In genomic region chr12:56078427-56078826, GRCh38 we compare ENCODE assay signal across 8 cellular contexts. TPM values are rescaled to one million over a fixed set of nuclear protein-coding genes. Genes with fewer than 3 reads are reported as not detected.
A peak's percentile ranks its signal among the peaks of the same experiment; 100 is the strongest.
DNase-seq lines count a peak whose midpoint lies in the region; ATAC-seq lines count a peak whose summit lies in the region.
"Had no signal": no experiment of that assay in that cellular context is flagged by ENCODE, and none has a peak within 500 bp of the region (broad histone marks: within the 10 kb centered on the region; RNA-seq: fewer than 3 reads in every experiment).

No MANE protein-coding gene starts in this region.

- in situ Hi-C loops in ACHN (cut with HindIII; ENCODE audit: low pct_ligation_motif_present, low pct_unique_long_range_greater_than_20kb, low sequenced_read_pairs): no loop called here

- H3K27me3 Mint-ChIP-seq in activated CD8-positive, alpha-beta T cell treated with anti-CD3 and anti-CD28 coated beads, Interleukin-2, amount 10 ng/mL, durations not matched to agents 7 days and 5 days (ENCODE audit: low read depth): peaks cover 18% of the 10 kb centered on the region

- DNase-seq in activated CD8-positive, alpha-beta T cell treated with anti-CD3 and anti-CD28 coated beads, Interleukin-2, amount 10 ng/mL, durations not matched to agents 7 days and 5 days: no peak
- DNase-seq in stimulated activated effector memory CD8-positive, alpha-beta T cell treated with anti-CD3 and anti-CD28 coated beads, Interleukin-12 subunit alpha, Interleukin-12 subunit beta, amount 100 ng/mL, for 72 hours (ENCODE audit: low spot score in 2 of 2): no peak
- DNase-seq in pons (ENCODE audit: low spot score): no peak
- DNase-seq in ACHN: no peak

- H3K4me3 Mint-ChIP-seq in activated CD8-positive, alpha-beta T cell treated with anti-CD3 and anti-CD28 coated beads, Interleukin-2, amount 10 ng/mL, durations not matched to agents 7 days and 5 days: peak overlapping the region; percentile 79
- H3K4me3 Mint-ChIP-seq in stimulated activated effector memory CD8-positive, alpha-beta T cell treated with anti-CD3 and anti-CD28 coated beads, Interleukin-12 subunit alpha, Interleukin-12 subunit beta, amount 100 ng/mL, for 72 hours: peak overlapping the region; percentile 79

- CTCF ChIA-PET in activated CD8-positive, alpha-beta T cell treated with anti-CD3 and anti-CD28 coated beads, Interleukin-2, amount 10 ng/mL, durations not matched to agents 7 days and 5 days (lab: Charles Lee): interaction anchor here (1.4 to 5.8 kb wide), 3 partner anchors 12 to 32 kb away, joined by 3 to 45 read pairs (median 11); partner anchors contain the start of gene PA2G4

- no peaks in the 10 kb centered on the region for H3K36me3 Mint-ChIP-seq in activated CD8-positive, alpha-beta T cell treated with anti-CD3 and anti-CD28 coated beads, Interleukin-2, amount 10 ng/mL, durations not matched to agents 7 days and 5 days (ENCODE audit: low read depth)
- H3K36me3 Mint-ChIP-seq in stimulated activated effector memory CD8-positive, alpha-beta T cell treated with anti-CD3 and anti-CD28 coated beads, Interleukin-12 subunit alpha, Interleukin-12 subunit beta, amount 100 ng/mL, for 72 hours: no peaks in the 10 kb centered on the region

- H3K9me3 ChIP-seq in HUES48 (ENCODE audit: control insufficient read depth, insufficient read depth, low read length): no peaks in the 10 kb centered on the region
- H3K9me3 ChIP-seq in iPS-20b (ENCODE audit: insufficient read depth, low read depth, low read length): no peaks in the 10 kb centered on the region

- H3K27ac Mint-ChIP-seq in activated CD8-positive, alpha-beta T cell treated with anti-CD3 and anti-CD28 coated beads, Interleukin-2, amount 10 ng/mL, durations not matched to agents 7 days and 5 days: no peak overlapping the region
- no peak overlapping the region for H3K27ac Mint-ChIP-seq in stimulated activated effector memory CD8-positive, alpha-beta T cell treated with anti-CD3 and anti-CD28 coated beads, Interleukin-12 subunit alpha, Interleukin-12 subunit beta, amount 100 ng/mL, for 72 hours

- H3K4me1 Mint-ChIP-seq in activated CD8-positive, alpha-beta T cell treated with anti-CD3 and anti-CD28 coated beads, Interleukin-2, amount 10 ng/mL, durations not matched to agents 7 days and 5 days (ENCODE audit: low read depth): peaks cover 21% of the 10 kb centered on the region
- H3K4me1 Mint-ChIP-seq in stimulated activated effector memory CD8-positive, alpha-beta T cell treated with anti-CD3 and anti-CD28 coated beads, Interleukin-12 subunit alpha, Interleukin-12 subunit beta, amount 100 ng/mL, for 72 hours: peaks cover 7% of the 10 kb centered on the region

- H3K27me3 ChIP-seq in HUES48 (ENCODE audit: control insufficient read depth, insufficient read depth, low read length) (no peaks in the 10 kb centered on the region), iPS-20b (ENCODE audit: insufficient read depth, low read length) (peaks cover 6% of the 10 kb centered on the region; the same call in 1 of the 2 replicates)

- H3K36me3 ChIP-seq in HUES48 (ENCODE audit: control insufficient read depth, insufficient read depth, low read length): peaks cover 2% of the 10 kb centered on the region; the same call in 1 of the 2 replicates
- H3K36me3 ChIP-seq in iPS-20b (ENCODE audit: insufficient read depth, low read depth, low read length): peaks cover 6% of the 10 kb centered on the region; the same call in 1 of the 2 replicates

- H3K27ac ChIP-seq in HUES48 (ENCODE audit: low read depth, low read length) (peak overlapping the region; percentile 94), iPS-20b (ENCODE audit: low read length) (no peak overlapping the region)

- peak overlapping the region; percentile 74 for H3K4me3 ChIP-seq in HUES48 (ENCODE audit: low read depth, low read length)
- peak overlapping the region; percentile 74; the same call in 1 of the 2 replicates for H3K4me3 ChIP-seq in iPS-20b (ENCODE audit: low read length)

- no peak for ATAC-seq in activated CD8-positive, alpha-beta T cell treated with anti-CD3 and anti-CD28 coated beads, Interleukin-2, amount 10 ng/mL, durations not matched to agents 7 days and 5 days
- ATAC-seq in stimulated activated effector memory CD8-positive, alpha-beta T cell treated with anti-CD3 and anti-CD28 coated beads, Interleukin-12 subunit alpha, Interleukin-12 subunit beta, amount 100 ng/mL, for 72 hours: no peak
- no peak for ATAC-seq in HG02973 (IDR thresholded peaks at IDR 0.05; ENCODE audit: unreplicated experiment)

- POLR2A ChIA-PET in activated CD8-positive, alpha-beta T cell treated with anti-CD3 and anti-CD28 coated beads, Interleukin-2, amount 10 ng/mL, durations not matched to agents 7 days and 5 days (lab: Charles Lee): no interaction called here

- H3K9ac ChIP-seq in HUES48 (ENCODE audit: low read depth, low read length) (peak overlapping the region; percentile 8; the same call in 1 of the 2 replicates), iPS-20b (ENCODE audit: low read depth, low read length) (peak overlapping the region; percentile 85; the same call in 1 of the 2 replicates)

- H3K4me1 ChIP-seq in HUES48 (ENCODE audit: control insufficient read depth, insufficient read depth, low read length) (peaks cover 18% of the 10 kb centered on the region), iPS-20b (ENCODE audit: insufficient read depth, low read length) (peaks cover 21% of the 10 kb centered on the region)

- no peaks in the 10 kb centered on the region for H3K9me3 Mint-ChIP-seq in activated CD8-positive, alpha-beta T cell treated with anti-CD3 and anti-CD28 coated beads, Interleukin-2, amount 10 ng/mL, durations not matched to agents 7 days and 5 days (ENCODE audit: insufficient read depth)
- H3K9me3 Mint-ChIP-seq in stimulated activated effector memory CD8-positive, alpha-beta T cell treated with anti-CD3 and anti-CD28 coated beads, Interleukin-12 subunit alpha, Interleukin-12 subunit beta, amount 100 ng/mL, for 72 hours: no peaks in the 10 kb centered on the region

RNA-seq across cellular contexts. Expression of gene ERBB3, which starts 1.5 kb away (rescaled TPM):
- 1 to 10 TPM; 5.4 to 5.9 TPM for total RNA-seq in activated CD8-positive, alpha-beta T cell treated with anti-CD3 and anti-CD28 coated beads, Interleukin-2, amount 10 ng/mL, durations not matched to agents 7 days and 5 days
- total RNA-seq: glomerular endothelial cell had no signal

RNA-seq across cellular contexts. Expression of gene PA2G4, which starts 25.9 kb away (rescaled TPM):
- total RNA-seq in activated CD8-positive, alpha-beta T cell treated with anti-CD3 and anti-CD28 coated beads, Interleukin-2, amount 10 ng/mL, durations not matched to agents 7 days and 5 days: 100 to 1,000 TPM; 316 to 323 TPM

RNA-seq across cellular contexts. Expression of gene RPS26, which starts 36.7 kb away (rescaled TPM):
- total RNA-seq in activated CD8-positive, alpha-beta T cell treated with anti-CD3 and anti-CD28 coated beads, Interleukin-2, amount 10 ng/mL, durations not matched to agents 7 days and 5 days: 10 to 100 TPM; 25.2 to 27.2 TPM

RNA-seq across cellular contexts. Expression of gene RPL41, which starts 38.0 kb away (rescaled TPM):
- 1,000 to 10,000 TPM; 3,845 to 4,046 TPM for total RNA-seq in activated CD8-positive, alpha-beta T cell treated with anti-CD3 and anti-CD28 coated beads, Interleukin-2, amount 10 ng/mL, durations not matched to agents 7 days and 5 days

RNA-seq across cellular contexts. Expression of gene ZC3H10, which starts 39.6 kb away (rescaled TPM):
- 10 to 100 TPM in 1 of 2 experiments, 1 to 10 TPM in 1; 9.1 to 10.6 TPM for total RNA-seq in activated CD8-positive, alpha-beta T cell treated with anti-CD3 and anti-CD28 coated beads, Interleukin-2, amount 10 ng/mL, durations not matched to agents 7 days and 5 days
